11 cellular contexts compared by ENCODE assay signal in the genomic region with DNA sequence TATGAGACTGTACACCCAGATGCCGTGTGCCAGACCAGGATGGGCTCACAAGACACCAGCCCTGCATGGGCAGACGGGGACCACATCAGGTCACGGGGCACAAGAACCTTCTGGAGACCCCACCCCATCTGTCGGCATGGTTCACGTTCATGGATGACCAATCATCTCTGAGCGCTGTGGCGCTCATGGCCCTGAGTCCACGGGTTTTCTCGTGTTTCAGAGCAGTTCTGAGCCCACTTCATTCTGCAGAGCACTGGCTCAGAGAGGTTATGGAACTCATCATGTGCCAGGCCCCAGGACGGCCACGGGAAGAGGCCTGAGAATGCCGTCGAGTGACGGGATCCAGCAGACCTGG.
DNase-seq lines count a peak whose midpoint lies in the region; ATAC-seq, FAIRE-seq and TF ChIP-seq lines count a peak whose summit lies in the region.
"Had no signal": no experiment of that assay in that cellular context is flagged by ENCODE, and none has a peak within 500 bp of the region (broad histone marks: within the 10 kb centered on the region; RNA-seq: fewer than 3 reads in every experiment).

No MANE protein-coding gene starts in this region.

- peaks cover 100% of the 10 kb centered on the region for H3K79me2 ChIP-seq in astrocyte (ENCODE audit: insufficient read depth, low read length)
- H3K79me2 ChIP-seq in hepatocyte: peaks cover 2% of the 10 kb centered on the region

- peaks cover 88 to 99% (median 93%) of the 10 kb centered on the region in 11 experiments; a peak in 21 of 22 replicates for H4K20me1 ChIP-seq in BLaER1 treated with 17β-estradiol and CSF1 and Interleukin-3, amounts not matched to agents 10 nM and 100 nM
- H4K20me1 ChIP-seq in astrocyte (ENCODE audit: insufficient read depth, low read length): peaks cover 100% of the 10 kb centered on the region
- peaks cover 3% of the 10 kb centered on the region for H4K20me1 ChIP-seq in hepatocyte (ENCODE audit: insufficient read depth, poor library complexity, severe bottlenecking)

- no peaks in the 10 kb centered on the region for H3K27me3 ChIP-seq in BLaER1 treated with 17β-estradiol and CSF1 and Interleukin-3, amounts not matched to agents 10 nM and 100 nM
- H3K27me3 ChIP-seq in astrocyte (ENCODE audit: insufficient read depth, low read length) (no peaks in the 10 kb centered on the region), hepatocyte (no peaks in the 10 kb centered on the region), stomach (no peaks in the 10 kb centered on the region)
- H3K27me3 ChIP-seq in CD8-positive, alpha-beta T cell (ENCODE audit: insufficient read depth, low read length): no peaks in the 10 kb centered on the region

- peak overlapping the region in 9 of 11 experiments; percentile 24 to 75 (median 65); a peak in 16 of 22 replicates for H3K4me2 ChIP-seq in BLaER1 treated with 17β-estradiol and CSF1 and Interleukin-3, amounts not matched to agents 10 nM and 100 nM
- H3K4me2 ChIP-seq in astrocyte (ENCODE audit: low read length): peak overlapping the region; percentile 94
- H3K4me2 ChIP-seq in hepatocyte: peak overlapping the region; percentile 46

- DNase-seq in astrocyte (ENCODE audit: low read depth) (no peak), hepatocyte (ENCODE audit: low spot score) (no peak), stomach (no peak), Kasumi-1 (lab: John Stamatoyannopoulos, UW) (no peak), EL (no peak)
- DNase-seq in CD8-positive, alpha-beta T cell: no peak
- DNase-seq: SIG-M5; stimulated activated naive B cell treated with anti-CD40 and anti-IgM and Interleukin-4, amounts not matched to agents 10 μg/mL and 1 μg/mL and 100 μg/mL, for 72 hours had no signal

- H3K36me3 Mint-ChIP-seq in astrocyte (ENCODE audit: low read depth, unreplicated experiment): no peaks in the 10 kb centered on the region
- peaks cover 2% of the 10 kb centered on the region for H3K36me3 Mint-ChIP-seq in CD8-positive, alpha-beta T cell

- peaks cover 22% of the 10 kb centered on the region for H3K27me3 Mint-ChIP-seq in astrocyte (ENCODE audit: low read depth, unreplicated experiment)
- no peaks in the 10 kb centered on the region for H3K27me3 Mint-ChIP-seq in CD8-positive, alpha-beta T cell (ENCODE audit: low read depth)
- H3K27me3 Mint-ChIP-seq: stimulated activated naive B cell treated with anti-CD40 and anti-IgM and Interleukin-4, amounts not matched to agents 10 μg/mL and 1 μg/mL and 100 μg/mL, for 72 hours had no signal

- 93% methylated on average over 14 of the region's 14 CpGs for WGBS in hepatocyte (ENCODE audit: low lambda C conversion rate, missing lambda C conversion rate)
- 54 to 68% (median 60%) methylated on average over 6 to 14 of the region's 14 CpGs for WGBS in stomach, 5 donors

- POLR2A ChIA-PET in CD8-positive, alpha-beta T cell (lab: Charles Lee): no interaction called here

- H3K36me3 ChIP-seq in BLaER1 treated with 17β-estradiol and CSF1 and Interleukin-3, amounts not matched to agents 10 nM and 100 nM: peaks cover 0 to 72% (median 10%) of the 10 kb centered on the region in 11 experiments; a peak in 12 of 22 replicates
- H3K36me3 ChIP-seq in astrocyte (ENCODE audit: insufficient read depth, low read length) (peaks cover 35% of the 10 kb centered on the region), hepatocyte (replicated peaks; ENCODE audit: insufficient read depth, low read depth) (no peaks in the 10 kb centered on the region), stomach (peaks cover 29 to 42% (median 31%) of the 10 kb centered on the region in 4 donors)
- H3K36me3 ChIP-seq in CD8-positive, alpha-beta T cell (ENCODE audit: insufficient read depth, low read length): no peaks in the 10 kb centered on the region

- no peak overlapping the region for H3K4me3 Mint-ChIP-seq in astrocyte (ENCODE audit: unreplicated experiment)
- no peak overlapping the region for H3K4me3 Mint-ChIP-seq in CD8-positive, alpha-beta T cell
- H3K4me3 Mint-ChIP-seq: stimulated activated naive B cell treated with anti-CD40 and anti-IgM and Interleukin-4, amounts not matched to agents 10 μg/mL and 1 μg/mL and 100 μg/mL, for 72 hours had no signal

- intact Hi-C loops in stomach (cut with DNase I; ENCODE audit: low total_unique reads): no loop called here
- intact Hi-C loops in CD8-positive, alpha-beta T cell (cut with DNase I, micrococcal nuclease): no loop called here

- H3K4me1 ChIP-seq in BLaER1 treated with 17β-estradiol and CSF1 and Interleukin-3, amounts not matched to agents 10 nM and 100 nM: peaks cover 0 to 41% (median 30%) of the 10 kb centered on the region in 10 experiments; a peak in 15 of 20 replicates
- H3K4me1 ChIP-seq in astrocyte (ENCODE audit: insufficient read depth, low read length): peaks cover 88% of the 10 kb centered on the region
- peaks cover 19% of the 10 kb centered on the region for H3K4me1 ChIP-seq in hepatocyte (ENCODE audit: insufficient read depth)
- peaks cover 97 to 100% (median 100%) of the 10 kb centered on the region in 4 donors for H3K4me1 ChIP-seq in stomach
- no peaks in the 10 kb centered on the region for H3K4me1 ChIP-seq in CD8-positive, alpha-beta T cell (ENCODE audit: insufficient read depth, low read length)

- H3K9me3 ChIP-seq in BLaER1 treated with 17β-estradiol and CSF1 and Interleukin-3, amounts not matched to agents 10 nM and 100 nM (replicated peaks in 1 of 11): no peaks in the 10 kb centered on the region
- H3K9me3 ChIP-seq in astrocyte (ENCODE audit: insufficient read depth, low read depth, low read length) (no peaks in the 10 kb centered on the region), hepatocyte (ENCODE audit: low read depth) (no peaks in the 10 kb centered on the region), stomach (no peaks in the 10 kb centered on the region)
- no peaks in the 10 kb centered on the region for H3K9me3 ChIP-seq in CD8-positive, alpha-beta T cell (ENCODE audit: low read length)

- TF ChIP-seq CTCF in astrocyte (IDR thresholded peaks at IDR 0.05; ENCODE audit: insufficient read depth, low read depth, low read length) (no peak), hepatocyte (IDR thresholded peaks at IDR 0.05; ENCODE audit: poor library complexity) (no peak), stomach (IDR thresholded peaks at IDR 0.05) (no peak)
- no peak for TF ChIP-seq CTCF in CD8-positive, alpha-beta T cell (IDR thresholded peaks at IDR 0.05)

- H2AFZ ChIP-seq in astrocyte (ENCODE audit: low read depth, low read length): no peak overlapping the region
- H2AFZ ChIP-seq in hepatocyte: no peak overlapping the region

- FAIRE-seq in astrocyte (lab: Jason Lieb, UNC): no peak
- FAIRE-seq: H1 had no signal

- TF ChIP-seq POLR2A in stomach (IDR thresholded peaks at IDR 0.05): no peak

- no peaks in the 10 kb centered on the region for H3K9me3 Mint-ChIP-seq in astrocyte (ENCODE audit: unreplicated experiment)
- H3K9me3 Mint-ChIP-seq in CD8-positive, alpha-beta T cell: no peaks in the 10 kb centered on the region
- H3K9me3 Mint-ChIP-seq: stimulated activated naive B cell treated with anti-CD40 and anti-IgM and Interleukin-4, amounts not matched to agents 10 μg/mL and 1 μg/mL and 100 μg/mL, for 72 hours had no signal

- CTCF ChIA-PET in CD8-positive, alpha-beta T cell (lab: Charles Lee): interaction anchor here (1.0 kb wide), 1 partner anchor 81 kb away, joined by 5 read pairs; no protein-coding TSS in a partner anchor

- no peaks in the 10 kb centered on the region for H3K9me2 ChIP-seq in hepatocyte (replicated peaks; ENCODE audit: insufficient read depth)

- TF ChIP-seq EP300 in stomach (IDR thresholded peaks at IDR 0.05): no peak

- H3K4me3 ChIP-seq in BLaER1 treated with 17β-estradiol and CSF1 and Interleukin-3, amounts not matched to agents 10 nM and 100 nM: no peak overlapping the region
- H3K4me3 ChIP-seq in astrocyte (ENCODE audit: insufficient read depth, low read depth, low read length) (peak overlapping the region; percentile 99), hepatocyte (no peak overlapping the region), stomach (peak overlapping the region in 3 of 4 donors; percentile 23 to 43 (median 23))
- H3K4me3 ChIP-seq in CD8-positive, alpha-beta T cell (ENCODE audit: low read depth, low read length): no peak overlapping the region

- H3K27ac ChIP-seq in BLaER1 treated with 17β-estradiol and CSF1 and Interleukin-3, amounts not matched to agents 10 nM and 100 nM: no peak overlapping the region
- H3K27ac ChIP-seq in astrocyte (ENCODE audit: low read depth, low read length): peak overlapping the region; percentile 91
- H3K27ac ChIP-seq in hepatocyte: peak overlapping the region; percentile 78
- H3K27ac ChIP-seq in stomach: peak overlapping the region; percentile 82 to 100 (median 99)
- H3K27ac ChIP-seq in CD8-positive, alpha-beta T cell (ENCODE audit: low read depth, low read length): no peak overlapping the region

- peak overlapping the region in 4 of 11 experiments; percentile 11 to 25 (median 22); a peak in 4 of 22 replicates for H3K9ac ChIP-seq in BLaER1 treated with 17β-estradiol and CSF1 and Interleukin-3, amounts not matched to agents 10 nM and 100 nM
- peak overlapping the region; percentile 96 for H3K9ac ChIP-seq in astrocyte (ENCODE audit: low read length)

- ATAC-seq in GM19452 (IDR thresholded peaks at IDR 0.05; ENCODE audit: unreplicated experiment): no peak
- no peak for ATAC-seq in CD8-positive, alpha-beta T cell
- ATAC-seq: stimulated activated naive B cell treated with anti-CD40 and anti-IgM and Interleukin-4, amounts not matched to agents 10 μg/mL and 1 μg/mL and 100 μg/mL, for 72 hours had no signal

- H3K4me1 Mint-ChIP-seq in astrocyte (ENCODE audit: low read depth, unreplicated experiment): peaks cover 5% of the 10 kb centered on the region
- peaks cover 6% of the 10 kb centered on the region for H3K4me1 Mint-ChIP-seq in CD8-positive, alpha-beta T cell (ENCODE audit: low read depth)

- H3K27ac Mint-ChIP-seq in astrocyte (ENCODE audit: unreplicated experiment): no peak overlapping the region
- H3K27ac Mint-ChIP-seq in CD8-positive, alpha-beta T cell: no peak overlapping the region
- H3K27ac Mint-ChIP-seq: stimulated activated naive B cell treated with anti-CD40 and anti-IgM and Interleukin-4, amounts not matched to agents 10 μg/mL and 1 μg/mL and 100 μg/mL, for 72 hours had no signal

Comparison
In these comparisons a context has a peak if more than half of its experiments do, and no peak if none do; other contexts are left out.
1. H3K27ac ChIP-seq: peak in astrocyte (single experiment), hepatocyte (single experiment) and stomach (5 of 5); none in BLaER1 treated with 17β-estradiol and CSF1 and Interleukin-3, amounts not matched to agents 10 nM and 100 nM (0 of 11) and CD8-positive, alpha-beta T cell (single experiment).
2. H3K4me3 ChIP-seq: peak in astrocyte (single experiment) and stomach (3 of 4); none in BLaER1 treated with 17β-estradiol and CSF1 and Interleukin-3, amounts not matched to agents 10 nM and 100 nM (0 of 10), hepatocyte (single experiment) and CD8-positive, alpha-beta T cell (single experiment).
3. Peak in every context shown above with its lines, with median percentiles within 50 percentile points of each other: H3K4me2 ChIP-seq.